ENCODE assay signal across 22 cellular contexts in the genomic region with DNA sequence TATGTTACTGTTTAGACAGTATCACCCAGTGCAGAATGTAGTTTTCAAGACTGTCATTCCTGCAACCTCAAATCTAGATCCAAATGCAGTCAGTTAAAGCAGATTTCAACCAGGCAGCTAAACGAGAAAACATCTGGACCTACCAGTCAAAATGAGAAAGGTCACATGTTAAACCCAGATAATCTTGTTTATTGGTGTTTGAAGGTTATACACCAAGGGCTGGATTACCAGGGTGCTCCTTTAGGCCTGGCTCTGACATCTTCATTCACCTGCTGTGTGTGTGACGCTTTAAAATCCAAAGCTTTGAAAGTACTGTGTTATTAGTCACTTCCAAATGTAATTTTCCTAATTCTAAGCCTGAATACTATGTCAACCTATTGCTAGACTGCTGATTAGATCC. TPM values are rescaled to one million over a fixed set of nuclear protein-coding genes. Genes with fewer than 3 reads are reported as not detected.
"Had no signal": no experiment of that assay in that cellular context is flagged by ENCODE, and none has a peak within 500 bp of the region (broad histone marks: within the 10 kb centered on the region; RNA-seq: fewer than 3 reads in every experiment).

No MANE protein-coding gene starts in this region.

- H3K27me3 Mint-ChIP-seq: natural killer cell treated with Interleukin-12 subunit alpha and Interleukin-12 subunit beta and Interleukin-15 and Interleukin-18, amount 100 ng/mL, for 72 hours; stimulated activated naive CD8-positive, alpha-beta T cell treated with anti-CD3 and anti-CD28 coated beads, Interleukin-15, Interleukin-2, amounts not matched to agents 100 ng/mL and 50 ng/mL, for 24 hours had no signal

- H3K4me3 ChIP-seq: cardiac muscle cell, colonic mucosa, heart right ventricle, mucosa of descending colon, psoas muscle, right lobe of liver, spleen had no signal

- FAIRE-seq: astrocyte, frontal cortex, islet of Langerhans, TTC549 had no signal

- DNase-seq: activated CD4-positive, alpha-beta T cell treated with anti-CD3 and anti-CD28 coated beads, Interleukin-2, amount 50 U/mL, for 4 hours; activated CD4-positive, CD25-positive, alpha-beta regulatory T cell treated with anti-CD3 and anti-CD28 coated beads, Interleukin-2, amount 50 U/mL, for 72 hours; activated gamma-delta T cell treated with Interleukin-2 at 50 U/mL for 16 hours; activated T-cell treated with anti-CD3 and anti-CD28 coated beads, Interleukin-2, amount 50 U/mL, for 4 hours; colonic mucosa; heart right ventricle; mucosa of descending colon; occipital lobe; psoas muscle; right lobe of liver; spleen had no signal

- H3K27ac ChIP-seq: cardiac muscle cell, colonic mucosa, heart right ventricle, psoas muscle, right lobe of liver had no signal

- ATAC-seq: activated T-cell treated with anti-CD3 and anti-CD28 coated beads, Interleukin-2, amount 50 U/mL, for 4 hours; heart right ventricle; mucosa of descending colon; natural killer cell treated with Interleukin-12 subunit alpha and Interleukin-12 subunit beta and Interleukin-15 and Interleukin-18, amount 100 ng/mL, for 72 hours; psoas muscle; right lobe of liver had no signal

- H3K9me3 ChIP-seq: colonic mucosa, heart right ventricle, mucosa of descending colon, psoas muscle, right lobe of liver, spleen had no signal

- H3K27me3 ChIP-seq: cardiac muscle cell, colonic mucosa, right lobe of liver, spleen had no signal

- H3K27ac Mint-ChIP-seq: stimulated activated naive CD8-positive, alpha-beta T cell treated with anti-CD3 and anti-CD28 coated beads, Interleukin-15, Interleukin-2, amounts not matched to agents 100 ng/mL and 50 ng/mL, for 24 hours had no signal

- H3K4me1 ChIP-seq: colonic mucosa, heart right ventricle had no signal

- H3K4me3 Mint-ChIP-seq: activated T-cell treated with anti-CD3 and anti-CD28 coated beads, Interleukin-2, amount 50 U/mL, for 4 hours; natural killer cell treated with Interleukin-12 subunit alpha and Interleukin-12 subunit beta and Interleukin-15 and Interleukin-18, amount 100 ng/mL, for 72 hours; stimulated activated naive CD8-positive, alpha-beta T cell treated with anti-CD3 and anti-CD28 coated beads, Interleukin-15, Interleukin-2, amounts not matched to agents 100 ng/mL and 50 ng/mL, for 24 hours had no signal

- H3K36me3 ChIP-seq: cardiac muscle cell, colonic mucosa, heart right ventricle, right lobe of liver had no signal

- H3K9me3 Mint-ChIP-seq: activated T-cell treated with anti-CD3 and anti-CD28 coated beads, Interleukin-2, amount 50 U/mL, for 4 hours; stimulated activated naive CD8-positive, alpha-beta T cell treated with anti-CD3 and anti-CD28 coated beads, Interleukin-15, Interleukin-2, amounts not matched to agents 100 ng/mL and 50 ng/mL, for 24 hours had no signal

RNA-seq across cellular contexts. Expression of gene IKZF3, which starts 54.9 kb away (rescaled TPM):
- total RNA-seq: cardiac muscle cell, fibroblast of lung, lung microvascular endothelial cell had no signal
- polyA plus RNA-seq: cardiac muscle cell, fibroblast of lung had no signal

RNA-seq across cellular contexts. Expression of gene ZPBP2, which starts 58.8 kb away (rescaled TPM):
- total RNA-seq: astrocyte; cardiac muscle cell; colonic mucosa; fibroblast of lung; frontal cortex; heart right ventricle; lung microvascular endothelial cell; mucosa of descending colon; natural killer cell treated with Interleukin-12 subunit alpha and Interleukin-12 subunit beta and Interleukin-15 and Interleukin-18, amount 100 ng/mL, for 72 hours; occipital lobe; psoas muscle; right lobe of liver; temporal lobe; ureter had no signal
- polyA plus RNA-seq: cardiac muscle cell, fibroblast of lung, heart right ventricle, psoas muscle had no signal
